ENCODE assay signal across 8 cellular contexts in the genomic region with DNA sequence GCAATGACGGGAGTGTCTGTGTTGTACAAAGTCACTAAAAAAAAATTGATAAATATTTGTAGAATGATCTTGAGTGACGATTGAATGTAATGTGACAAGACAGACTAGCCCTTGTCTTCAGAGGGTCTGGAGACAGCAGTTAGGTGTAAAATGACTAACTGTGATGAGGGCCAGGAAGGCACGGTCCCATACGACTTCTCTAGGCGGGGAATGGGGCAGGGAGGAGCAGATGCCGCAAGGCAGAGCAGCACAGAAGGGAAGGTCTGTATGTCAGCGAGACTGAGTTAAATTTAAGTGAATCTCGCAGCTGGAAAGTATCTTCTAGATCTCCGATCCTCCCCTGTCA. TPM values are rescaled to one million over a fixed set of nuclear protein-coding genes. Genes with fewer than 3 reads are reported as not detected.
A peak's percentile ranks its signal among the peaks of the same experiment; 100 is the strongest.
DNase-seq lines count a peak whose midpoint lies in the region; ATAC-seq lines count a peak whose summit lies in the region.

No MANE protein-coding gene starts in this region.

- peak overlapping the region; percentile 97 for H3K27ac Mint-ChIP-seq in activated T-helper 17 cell treated with anti-CD3 and anti-CD28 coated beads, Interleukin-2, amount 50 U/mL, for 72 hours
- peak overlapping the region; percentile 74 for H3K27ac Mint-ChIP-seq in stimulated activated naive B cell treated with anti-CD40 and anti-IgM and Interleukin-4, amounts not matched to agents 10 μg/mL and 1 μg/mL and 100 μg/mL, for 72 hours

- no peaks in the 10 kb centered on the region for H3K9me3 Mint-ChIP-seq in activated T-helper 17 cell treated with anti-CD3 and anti-CD28 coated beads, Interleukin-2, amount 50 U/mL, for 72 hours
- no peaks in the 10 kb centered on the region for H3K9me3 Mint-ChIP-seq in stimulated activated naive B cell treated with anti-CD40 and anti-IgM and Interleukin-4, amounts not matched to agents 10 μg/mL and 1 μg/mL and 100 μg/mL, for 72 hours

- peaks cover 10% of the 10 kb centered on the region for H3K27me3 Mint-ChIP-seq in activated T-helper 17 cell treated with anti-CD3 and anti-CD28 coated beads, Interleukin-2, amount 50 U/mL, for 72 hours
- H3K27me3 Mint-ChIP-seq in stimulated activated naive B cell treated with anti-CD40 and anti-IgM and Interleukin-4, amounts not matched to agents 10 μg/mL and 1 μg/mL and 100 μg/mL, for 72 hours, result peaks cover 5 to 7% of the 10 kb centered on the region in 2 donors

- no peak for DNase-seq in stimulated activated naive B cell treated with anti-CD40 and anti-IgM and Interleukin-4, amounts not matched to agents 10 μg/mL and 1 μg/mL and 100 μg/mL, for 72 hours
- DNase-seq in OCI-M1 (lab: John Stamatoyannopoulos, UW), result no peak
- DNase-seq in NCI-H510A treated with DMSO at 0.1 percent for 48 hours (lab: John Stamatoyannopoulos, UW), result no peak

- no peaks in the 10 kb centered on the region for H3K27me3 ChIP-seq in ACC112 (ENCODE audit: insufficient read depth, low read length)
- H3K27me3 ChIP-seq in iPS-18a (ENCODE audit: control insufficient read depth, insufficient read depth, low read length), result no peaks in the 10 kb centered on the region

- H3K4me1 ChIP-seq in ACC112 (ENCODE audit: control insufficient read depth, insufficient read depth, low read length, unreplicated experiment) (peaks cover 20% of the 10 kb centered on the region), iPS-18a (ENCODE audit: control insufficient read depth, low read depth, low read length) (peaks cover 12% of the 10 kb centered on the region)

- H3K4me3 ChIP-seq in ACC112 (ENCODE audit: low read depth, low read length) (peak overlapping the region; percentile 92), iPS-18a (ENCODE audit: low read length) (peak overlapping the region; percentile 95)

- ATAC-seq in GM19025 (IDR thresholded peaks at IDR 0.05; ENCODE audit: low read depth, unreplicated experiment) (peak; percentile 33), HG03159 (IDR thresholded peaks at IDR 0.05; ENCODE audit: unreplicated experiment) (peak; percentile 40)
- ATAC-seq in activated T-helper 17 cell treated with anti-CD3 and anti-CD28 coated beads, Interleukin-2, amount 50 U/mL, for 72 hours (replicated peaks), result peak; percentile 63
- ATAC-seq in stimulated activated naive B cell treated with anti-CD40 and anti-IgM and Interleukin-4, amounts not matched to agents 10 μg/mL and 1 μg/mL and 100 μg/mL, for 72 hours (replicated peaks), result peak; percentile 40 to 53

- H2AFZ ChIP-seq in ACC112 (ENCODE audit: low read length, unreplicated experiment), result peak overlapping the region; percentile 92

- H3K36me3 ChIP-seq in ACC112 (ENCODE audit: insufficient read depth, low read length) (peaks cover 30% of the 10 kb centered on the region), iPS-18a (ENCODE audit: control insufficient read depth, low read depth, low read length) (peaks cover 33% of the 10 kb centered on the region)

- peaks cover 25% of the 10 kb centered on the region for H3K79me2 ChIP-seq in ACC112 (ENCODE audit: control insufficient read depth, insufficient read depth, low read length, unreplicated experiment)

- H3K36me3 Mint-ChIP-seq in activated T-helper 17 cell treated with anti-CD3 and anti-CD28 coated beads, Interleukin-2, amount 50 U/mL, for 72 hours (ENCODE audit: low read depth), result peaks cover 23% of the 10 kb centered on the region
- no peaks in the 10 kb centered on the region for H3K36me3 Mint-ChIP-seq in stimulated activated naive B cell treated with anti-CD40 and anti-IgM and Interleukin-4, amounts not matched to agents 10 μg/mL and 1 μg/mL and 100 μg/mL, for 72 hours

- peak overlapping the region; percentile 79 for H3K9ac ChIP-seq in iPS-18a (ENCODE audit: low read length)

- peak overlapping the region; percentile 40; the same call in 1 of the 2 replicates for H3K27ac ChIP-seq in ACC112 (ENCODE audit: low read depth, low read length)
- H3K27ac ChIP-seq in iPS-18a (ENCODE audit: low read length), result no peak overlapping the region

- no peaks in the 10 kb centered on the region for H3K9me3 ChIP-seq in iPS-18a (ENCODE audit: control insufficient read depth, low read depth, low read length)

- peaks cover 9% of the 10 kb centered on the region for H3K4me1 Mint-ChIP-seq in activated T-helper 17 cell treated with anti-CD3 and anti-CD28 coated beads, Interleukin-2, amount 50 U/mL, for 72 hours
- H3K4me1 Mint-ChIP-seq in stimulated activated naive B cell treated with anti-CD40 and anti-IgM and Interleukin-4, amounts not matched to agents 10 μg/mL and 1 μg/mL and 100 μg/mL, for 72 hours, result peaks cover 8 to 9% of the 10 kb centered on the region in 2 donors

- H3K4me3 Mint-ChIP-seq in activated T-helper 17 cell treated with anti-CD3 and anti-CD28 coated beads, Interleukin-2, amount 50 U/mL, for 72 hours, result peak overlapping the region; percentile 92
- peak overlapping the region; percentile 90 to 98 for H3K4me3 Mint-ChIP-seq in stimulated activated naive B cell treated with anti-CD40 and anti-IgM and Interleukin-4, amounts not matched to agents 10 μg/mL and 1 μg/mL and 100 μg/mL, for 72 hours

RNA-seq across cellular contexts. Expression of a gene that starts 0.4 kb away (rescaled TPM):
- 10 to 100 TPM; 39.4 to 50.2 TPM for total RNA-seq in activated T-helper 17 cell treated with anti-CD3 and anti-CD28 coated beads, Interleukin-2, amount 50 U/mL, for 72 hours
